12 cellular contexts compared by ENCODE assay signal in the genomic region with DNA sequence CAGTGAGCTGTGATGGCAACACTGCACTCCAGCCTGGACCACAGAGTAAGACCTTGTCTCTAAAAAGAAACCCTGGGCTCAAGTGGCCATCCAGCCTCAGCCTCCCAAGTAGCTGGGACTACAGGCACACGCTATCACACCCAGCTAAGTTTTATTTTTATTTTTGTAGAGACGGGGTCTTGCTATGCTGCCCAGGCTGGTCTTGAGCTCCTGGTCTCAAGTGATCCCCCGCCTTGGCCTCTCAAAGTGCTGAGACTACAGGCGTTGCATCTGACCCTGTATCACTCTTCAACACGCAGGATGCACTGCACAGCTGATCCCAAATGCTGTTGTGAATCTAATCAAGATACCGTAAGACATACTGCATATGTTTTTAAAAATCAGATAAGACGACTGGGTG.
"Had no signal": no experiment of that assay in that cellular context is flagged by ENCODE, and none has a peak within 500 bp of the region (broad histone marks: within the 10 kb centered on the region; RNA-seq: fewer than 3 reads in every experiment).

No MANE protein-coding gene starts in this region.

- H3K4me3 ChIP-seq: transverse colon had no signal

- DNase-seq: activated T-cell treated with anti-CD3 and anti-CD28 coated beads, Interleukin-2, amount 50 U/mL, for 72 hours; caudate nucleus; effector memory CD4-positive, alpha-beta T cell; left ventricle myocardium superior; mesendoderm; SHP77; small intestine; T-helper 9 cell; transverse colon had no signal

- ATAC-seq: left ventricle myocardium superior; stimulated activated effector memory CD8-positive, alpha-beta T cell treated with anti-CD3 and anti-CD28 coated beads, Interleukin-12 subunit alpha, Interleukin-12 subunit beta, amount 100 ng/mL, for 72 hours had no signal

- H3K4me3 Mint-ChIP-seq: activated T-cell treated with anti-CD3 and anti-CD28 coated beads, Interleukin-2, amount 50 U/mL, for 72 hours; stimulated activated effector memory CD8-positive, alpha-beta T cell treated with anti-CD3 and anti-CD28 coated beads, Interleukin-12 subunit alpha, Interleukin-12 subunit beta, amount 100 ng/mL, for 72 hours had no signal

- H3K27ac Mint-ChIP-seq: activated T-cell treated with anti-CD3 and anti-CD28 coated beads, Interleukin-2, amount 50 U/mL, for 72 hours had no signal

- H3K27ac ChIP-seq: epithelial cell of prostate, transverse colon had no signal

- H3K9me3 ChIP-seq: neutrophil, transverse colon had no signal

- H3K36me3 ChIP-seq: neutrophil, transverse colon had no signal

- H3K27me3 ChIP-seq: neutrophil, transverse colon had no signal

- H3K9me3 Mint-ChIP-seq: activated T-cell treated with anti-CD3 and anti-CD28 coated beads, Interleukin-2, amount 50 U/mL, for 72 hours; stimulated activated effector memory CD8-positive, alpha-beta T cell treated with anti-CD3 and anti-CD28 coated beads, Interleukin-12 subunit alpha, Interleukin-12 subunit beta, amount 100 ng/mL, for 72 hours had no signal
